Comparison of ENCODE assay signal across 1 cellular context in the genomic region with DNA sequence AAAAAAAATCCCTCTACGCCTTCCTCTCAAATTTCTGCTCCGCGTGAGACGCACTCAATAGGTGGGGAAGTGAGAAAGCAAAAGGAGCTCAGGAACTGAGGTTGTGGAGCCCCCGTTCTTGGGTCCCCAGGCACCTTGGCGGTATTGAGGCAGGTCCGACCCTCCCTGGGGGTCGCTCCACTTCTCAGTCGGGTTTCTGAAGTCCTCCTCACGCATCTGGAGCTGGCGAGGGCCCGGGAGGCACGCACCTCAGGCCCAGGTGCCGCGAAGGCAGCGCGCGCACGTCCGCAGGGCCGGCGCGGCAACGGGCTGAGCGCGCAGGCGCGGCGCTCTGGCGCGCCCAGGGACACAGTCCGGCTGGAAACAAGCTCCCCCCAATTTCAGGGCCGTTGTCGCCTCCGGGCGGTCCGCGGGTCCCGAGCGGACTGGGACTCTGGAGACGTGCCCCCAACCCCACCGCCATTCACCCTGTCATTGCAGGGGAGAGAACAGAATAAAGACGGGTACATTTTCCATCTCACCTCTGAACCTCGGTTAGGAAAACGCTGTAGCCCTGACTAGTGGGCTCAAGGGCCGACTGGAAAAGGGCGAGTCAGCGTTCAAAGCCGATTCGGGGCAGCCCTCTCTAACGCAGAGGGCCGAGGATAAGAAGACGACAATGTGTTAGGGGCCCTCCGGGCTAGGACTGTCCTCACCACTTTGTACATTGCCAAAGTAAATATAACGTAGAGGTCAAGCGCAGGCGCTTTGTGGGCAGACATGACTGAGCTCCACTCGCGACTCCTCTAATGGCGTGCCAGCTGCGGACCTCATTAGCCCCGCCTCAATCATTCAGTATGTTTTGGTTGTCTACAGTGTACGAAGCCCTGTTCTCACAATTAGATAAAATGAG.
TF ChIP-seq lines count a peak whose summit lies in the region.

A gene with protein sequence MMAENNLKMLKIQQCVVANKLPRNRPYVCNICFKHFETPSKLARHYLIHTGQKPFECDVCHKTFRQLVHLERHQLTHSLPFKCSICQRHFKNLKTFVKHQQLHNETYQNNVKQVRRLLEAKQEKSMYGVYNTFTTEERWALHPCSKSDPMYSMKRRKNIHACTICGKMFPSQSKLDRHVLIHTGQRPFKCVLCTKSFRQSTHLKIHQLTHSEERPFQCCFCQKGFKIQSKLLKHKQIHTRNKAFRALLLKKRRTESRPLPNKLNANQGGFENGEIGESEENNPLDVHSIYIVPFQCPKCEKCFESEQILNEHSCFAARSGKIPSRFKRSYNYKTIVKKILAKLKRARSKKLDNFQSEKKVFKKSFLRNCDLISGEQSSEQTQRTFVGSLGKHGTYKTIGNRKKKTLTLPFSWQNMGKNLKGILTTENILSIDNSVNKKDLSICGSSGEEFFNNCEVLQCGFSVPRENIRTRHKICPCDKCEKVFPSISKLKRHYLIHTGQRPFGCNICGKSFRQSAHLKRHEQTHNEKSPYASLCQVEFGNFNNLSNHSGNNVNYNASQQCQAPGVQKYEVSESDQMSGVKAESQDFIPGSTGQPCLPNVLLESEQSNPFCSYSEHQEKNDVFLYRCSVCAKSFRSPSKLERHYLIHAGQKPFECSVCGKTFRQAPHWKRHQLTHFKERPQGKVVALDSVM (minus strand): TSS at position 306 of the 892 bp plus-strand sequence. CDS start 4,853 bp downstream, outside the sequence.

TF ChIP-seq in WTC11, 78 proteins besides CTCF, POLR2A, EP300 and RAD21 (continued from another document and continues in another):
- TF ChIP-seq, protein P1, sequence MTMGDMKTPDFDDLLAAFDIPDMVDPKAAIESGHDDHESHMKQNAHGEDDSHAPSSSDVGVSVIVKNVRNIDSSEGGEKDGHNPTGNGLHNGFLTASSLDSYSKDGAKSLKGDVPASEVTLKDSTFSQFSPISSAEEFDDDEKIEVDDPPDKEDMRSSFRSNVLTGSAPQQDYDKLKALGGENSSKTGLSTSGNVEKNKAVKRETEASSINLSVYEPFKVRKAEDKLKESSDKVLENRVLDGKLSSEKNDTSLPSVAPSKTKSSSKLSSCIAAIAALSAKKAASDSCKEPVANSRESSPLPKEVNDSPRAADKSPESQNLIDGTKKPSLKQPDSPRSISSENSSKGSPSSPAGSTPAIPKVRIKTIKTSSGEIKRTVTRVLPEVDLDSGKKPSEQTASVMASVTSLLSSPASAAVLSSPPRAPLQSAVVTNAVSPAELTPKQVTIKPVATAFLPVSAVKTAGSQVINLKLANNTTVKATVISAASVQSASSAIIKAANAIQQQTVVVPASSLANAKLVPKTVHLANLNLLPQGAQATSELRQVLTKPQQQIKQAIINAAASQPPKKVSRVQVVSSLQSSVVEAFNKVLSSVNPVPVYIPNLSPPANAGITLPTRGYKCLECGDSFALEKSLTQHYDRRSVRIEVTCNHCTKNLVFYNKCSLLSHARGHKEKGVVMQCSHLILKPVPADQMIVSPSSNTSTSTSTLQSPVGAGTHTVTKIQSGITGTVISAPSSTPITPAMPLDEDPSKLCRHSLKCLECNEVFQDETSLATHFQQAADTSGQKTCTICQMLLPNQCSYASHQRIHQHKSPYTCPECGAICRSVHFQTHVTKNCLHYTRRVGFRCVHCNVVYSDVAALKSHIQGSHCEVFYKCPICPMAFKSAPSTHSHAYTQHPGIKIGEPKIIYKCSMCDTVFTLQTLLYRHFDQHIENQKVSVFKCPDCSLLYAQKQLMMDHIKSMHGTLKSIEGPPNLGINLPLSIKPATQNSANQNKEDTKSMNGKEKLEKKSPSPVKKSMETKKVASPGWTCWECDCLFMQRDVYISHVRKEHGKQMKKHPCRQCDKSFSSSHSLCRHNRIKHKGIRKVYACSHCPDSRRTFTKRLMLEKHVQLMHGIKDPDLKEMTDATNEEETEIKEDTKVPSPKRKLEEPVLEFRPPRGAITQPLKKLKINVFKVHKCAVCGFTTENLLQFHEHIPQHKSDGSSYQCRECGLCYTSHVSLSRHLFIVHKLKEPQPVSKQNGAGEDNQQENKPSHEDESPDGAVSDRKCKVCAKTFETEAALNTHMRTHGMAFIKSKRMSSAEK (CRISPR knock-in tag; IDR thresholded peaks at IDR 0.05; ENCODE audit: borderline replicate concordance): no peak
- TF ChIP-seq, protein P2, sequence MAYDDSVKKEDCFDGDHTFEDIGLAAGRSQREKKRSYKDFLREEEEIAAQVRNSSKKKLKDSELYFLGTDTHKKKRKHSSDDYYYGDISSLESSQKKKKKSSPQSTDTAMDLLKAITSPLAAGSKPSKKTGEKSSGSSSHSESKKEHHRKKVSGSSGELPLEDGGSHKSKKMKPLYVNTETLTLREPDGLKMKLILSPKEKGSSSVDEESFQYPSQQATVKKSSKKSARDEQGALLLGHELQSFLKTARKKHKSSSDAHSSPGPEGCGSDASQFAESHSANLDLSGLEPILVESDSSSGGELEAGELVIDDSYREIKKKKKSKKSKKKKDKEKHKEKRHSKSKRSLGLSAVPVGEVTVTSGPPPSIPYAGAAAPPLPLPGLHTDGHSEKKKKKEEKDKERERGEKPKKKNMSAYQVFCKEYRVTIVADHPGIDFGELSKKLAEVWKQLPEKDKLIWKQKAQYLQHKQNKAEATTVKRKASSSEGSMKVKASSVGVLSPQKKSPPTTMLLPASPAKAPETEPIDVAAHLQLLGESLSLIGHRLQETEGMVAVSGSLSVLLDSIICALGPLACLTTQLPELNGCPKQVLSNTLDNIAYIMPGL (CRISPR knock-in tag; IDR thresholded peaks at IDR 0.05): peak; percentile 93
- TF ChIP-seq E2F4 (CRISPR knock-in tag; IDR thresholded peaks at IDR 0.05; ENCODE audit: borderline replicate concordance, low read depth) (no peak; the same call in 1 of the 2 replicates), ZNF317 (CRISPR knock-in tag; IDR thresholded peaks at IDR 0.05; ENCODE audit: borderline replicate concordance, low read depth) (peak; percentile 55; the same call in 1 of the 2 replicates), SMAD3 (CRISPR knock-in tag; IDR thresholded peaks at IDR 0.05; ENCODE audit: borderline replicate concordance) (0 out of 2 replicates have a peak, but pooled peaks have one; percentile 33), ZNF281 (CRISPR knock-in tag; IDR thresholded peaks at IDR 0.05) (no peak), NR3C1 (CRISPR knock-in tag; conservative IDR thresholded peaks at IDR 0.05; ENCODE audit: low read depth) (no peak), ZNF138 (CRISPR knock-in tag; conservative IDR thresholded peaks at IDR 0.05) (no peak), TP53 (CRISPR knock-in tag; IDR thresholded peaks at IDR 0.05) (0 out of 2 replicates have a peak, but pooled peaks have one; percentile 51), SP1 (CRISPR knock-in tag; conservative IDR thresholded peaks at IDR 0.05) (peak; percentile 76), SMAD4 (CRISPR knock-in tag; IDR thresholded peaks at IDR 0.05) (no peak), JAZF1 (CRISPR knock-in tag; IDR thresholded peaks at IDR 0.05) (no peak), NFATC4 (CRISPR knock-in tag; IDR thresholded peaks at IDR 0.05) (no peak), ESRRA (CRISPR knock-in tag; IDR thresholded peaks at IDR 0.05; ENCODE audit: borderline replicate concordance) (peak; percentile 94), GRHL2 (CRISPR knock-in tag; IDR thresholded peaks at IDR 0.05; ENCODE audit: insufficient replicate concordance, severe bottlenecking) (no peak), ETV6 (CRISPR knock-in tag; IDR thresholded peaks at IDR 0.05) (peak; percentile 97), CBFB (CRISPR knock-in tag; IDR thresholded peaks at IDR 0.05; ENCODE audit: low read depth) (peak; percentile 37; the same call in 1 of the 2 replicates), GABPB1 (CRISPR knock-in tag; IDR thresholded peaks at IDR 0.05) (peak; percentile 62), ZNF512 (CRISPR knock-in tag; IDR thresholded peaks at IDR 0.05; ENCODE audit: borderline replicate concordance) (0 out of 2 replicates have a peak, but pooled peaks have one; percentile 41), FOXP4 (CRISPR knock-in tag; IDR thresholded peaks at IDR 0.05) (peak; percentile 94), PREB (CRISPR knock-in tag; IDR thresholded peaks at IDR 0.05; ENCODE audit: borderline replicate concordance) (peak; percentile 36; the same call in 1 of the 2 replicates), TEAD4 (CRISPR knock-in tag; IDR thresholded peaks at IDR 0.05) (no peak), NR1H2 (CRISPR knock-in tag; IDR thresholded peaks at IDR 0.05) (0 out of 2 replicates have a peak, but pooled peaks have one; percentile 60), CREB1 (CRISPR knock-in tag; IDR thresholded peaks at IDR 0.05) (no peak)
- TF ChIP-seq, protein P3, sequence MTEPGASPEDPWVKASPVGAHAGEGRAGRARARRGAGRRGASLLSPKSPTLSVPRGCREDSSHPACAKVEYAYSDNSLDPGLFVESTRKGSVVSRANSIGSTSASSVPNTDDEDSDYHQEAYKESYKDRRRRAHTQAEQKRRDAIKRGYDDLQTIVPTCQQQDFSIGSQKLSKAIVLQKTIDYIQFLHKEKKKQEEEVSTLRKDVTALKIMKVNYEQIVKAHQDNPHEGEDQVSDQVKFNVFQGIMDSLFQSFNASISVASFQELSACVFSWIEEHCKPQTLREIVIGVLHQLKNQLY (CRISPR knock-in tag; IDR thresholded peaks at IDR 0.05): peak; percentile 80; the same call in 1 of the 2 replicates
- TF ChIP-seq, protein P4, sequence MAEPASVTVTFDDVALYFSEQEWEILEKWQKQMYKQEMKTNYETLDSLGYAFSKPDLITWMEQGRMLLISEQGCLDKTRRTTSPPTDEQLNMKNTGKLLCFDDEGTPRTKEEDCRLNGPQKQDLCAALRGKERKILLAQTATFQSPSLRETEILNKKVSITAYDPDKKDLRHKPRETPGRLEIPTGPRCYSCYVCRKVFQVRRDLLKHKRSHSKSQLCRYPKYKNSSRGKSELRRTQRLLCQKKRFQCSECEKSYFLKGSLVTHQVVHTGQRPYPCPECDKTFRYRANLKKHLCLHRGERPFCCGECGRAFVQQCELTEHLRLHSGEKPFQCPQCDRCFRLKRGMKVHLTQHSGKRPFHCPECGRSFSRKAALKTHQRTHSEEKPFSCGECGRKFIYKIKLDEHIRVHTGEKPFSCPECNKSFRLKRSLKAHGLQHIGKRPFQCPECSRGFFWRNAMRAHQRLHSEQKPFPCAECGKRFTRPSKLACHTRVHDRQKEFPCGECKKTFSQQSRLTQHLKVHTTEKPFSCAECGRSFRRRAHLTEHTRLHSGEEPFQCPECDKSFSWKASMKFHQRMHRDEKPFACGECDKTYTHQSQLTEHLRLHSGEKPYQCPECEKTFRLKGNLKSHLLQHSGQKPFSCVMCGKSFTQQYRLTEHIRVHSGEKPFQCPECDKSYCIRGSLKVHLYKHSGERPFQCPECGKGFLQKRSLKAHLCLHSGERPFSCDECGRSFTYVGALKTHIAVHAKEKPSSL (CRISPR knock-in tag; conservative IDR thresholded peaks at IDR 0.05): no peak
